Comparison of ENCODE assay signal across 8 cellular contexts in the genomic region with DNA sequence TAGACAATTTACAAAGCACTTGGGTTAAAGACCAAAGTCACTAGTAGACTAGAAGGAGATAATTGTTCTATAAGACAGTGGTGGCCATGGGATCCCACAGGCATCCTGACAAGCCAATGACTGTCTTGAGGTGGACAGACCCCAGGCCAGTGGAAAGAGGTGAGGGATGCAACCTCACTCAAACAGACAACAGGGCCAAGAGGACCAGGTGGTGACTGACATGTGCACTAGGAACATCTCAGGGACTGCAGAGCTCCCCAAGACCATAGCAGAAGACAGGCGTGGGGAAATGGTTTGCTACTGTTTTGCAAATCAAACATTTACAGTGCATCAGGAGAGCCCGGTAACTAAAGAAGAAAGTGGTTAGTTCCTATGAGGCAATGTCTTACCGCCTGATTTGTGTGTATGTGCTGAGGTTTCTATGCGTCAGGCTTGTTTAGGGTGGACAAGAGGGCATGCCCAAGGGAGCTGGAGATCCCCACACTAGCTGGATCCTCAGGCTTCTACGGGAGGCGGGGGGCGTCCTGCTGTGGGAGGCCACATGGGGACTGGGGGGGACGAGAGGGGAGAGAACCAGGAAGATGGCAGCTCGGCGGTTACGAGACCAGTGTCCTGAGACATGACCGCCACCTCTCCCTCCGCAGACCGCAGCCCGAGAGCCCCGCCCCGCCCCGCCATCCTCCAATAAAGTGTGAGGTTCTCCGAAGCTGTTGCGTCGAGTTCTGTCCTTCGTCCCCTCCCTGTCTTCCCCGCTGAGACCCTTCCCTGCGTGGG. TPM values are rescaled to one million over a fixed set of nuclear protein-coding genes. Genes with fewer than 3 reads are reported as not detected.
A peak's percentile ranks its signal among the peaks of the same experiment; 100 is the strongest.
DNase-seq lines count a peak whose midpoint lies in the region; ATAC-seq, FAIRE-seq and TF ChIP-seq lines count a peak whose summit lies in the region.

No MANE protein-coding gene starts in this region.

- DNase-seq in A549 (ENCODE audit: low read depth in 1 of 2, low spot score in 1 of 2) (peak in 1 of 2 experiments; percentile 89), NCI-H2171 treated with DMSO at 0.1 percent for 48 hours (lab: John Stamatoyannopoulos, UW) (peak; percentile 77), endothelial cell (ENCODE audit: low spot score) (no peak), mucosa of gallbladder (ENCODE audit: low spot score) (peak; percentile 70), stromal cell of bone marrow (ENCODE audit: low read depth) (peak; percentile 75)
- DNase-seq in activated CD4-positive, alpha-beta T cell treated with anti-CD3 and anti-CD28 coated beads, Interleukin-2, amount 50 U/mL, for 4 hours, result peak; percentile 17 to 33

- POLR2A ChIA-PET in A549 (lab: Yijun Ruan, JAX), result interaction anchor here (0.5 to 1.1 kb wide), 4 partner anchors 9 to 829 kb away, joined by 3 to 8 read pairs (median 6); no protein-coding TSS in a partner anchor

- no peak for TF ChIP-seq RAD21 in A549 (conservative IDR thresholded peaks at IDR 0.05 in 1 of 2, IDR thresholded peaks at IDR 0.05 in 1 of 2)

- ATAC-seq in A549 (peak; percentile 82 to 85), GM18502 (IDR thresholded peaks at IDR 0.05; ENCODE audit: poor library complexity, unreplicated experiment) (peak; percentile 49), HG02938 (IDR thresholded peaks at IDR 0.05; ENCODE audit: unreplicated experiment) (peak; percentile 46)

- peak overlapping the region; percentile 54 for H3K27ac Mint-ChIP-seq in endothelial cell (ENCODE audit: unreplicated experiment)

- peaks cover 23% of the 10 kb centered on the region for H3K4me1 ChIP-seq in A549

- H3K27ac ChIP-seq in A549, result peak overlapping the region; percentile 86 to 94

- TF ChIP-seq EP300 in A549 (IDR thresholded peaks at IDR 0.05), result no peak

- TF ChIP-seq CTCF in A549 (IDR thresholded peaks at IDR 0.05), result no peak
- no peak for TF ChIP-seq CTCF in endothelial cell (IDR thresholded peaks at IDR 0.05; ENCODE audit: unreplicated experiment)

- peak overlapping the region; percentile 95 for H3K4me3 ChIP-seq in A549

- CTCF ChIA-PET in A549 (lab: Yijun Ruan, JAX), result interaction anchor here (0.6 to 1.0 kb wide), 3 partner anchors 8 to 72 kb away, joined by 3 to 9 read pairs (median 4); no protein-coding TSS in a partner anchor

- WGBS in A549 (ENCODE audit: missing lambda C conversion rate), result 14% methylated on average over 16 of the region's 24 CpGs

- H3K27me3 Mint-ChIP-seq in endothelial cell (ENCODE audit: unreplicated experiment), result peaks cover 10% of the 10 kb centered on the region

- H3K4me2 ChIP-seq in A549, result peak overlapping the region; percentile 77

- peak; percentile 27 for TF ChIP-seq POLR2A in A549 (IDR thresholded peaks at IDR 0.05; ENCODE audit: low read length)

- FAIRE-seq in A549 (lab: Jason Lieb, UNC), result no peak

- peak overlapping the region; percentile 87 for H3K4me3 Mint-ChIP-seq in endothelial cell (ENCODE audit: unreplicated experiment)

- H3K9me3 ChIP-seq in A549, result no peaks in the 10 kb centered on the region

- H3K9me3 Mint-ChIP-seq in endothelial cell (ENCODE audit: unreplicated experiment), result no peaks in the 10 kb centered on the region

- H3K36me3 Mint-ChIP-seq in endothelial cell (ENCODE audit: low read depth, unreplicated experiment), result peaks cover 15% of the 10 kb centered on the region

- H3K4me1 Mint-ChIP-seq in endothelial cell (ENCODE audit: unreplicated experiment), result peaks cover 24% of the 10 kb centered on the region

TF ChIP-seq in A549, 52 proteins besides CTCF, POLR2A, EP300 and RAD21:
- TF ChIP-seq ZFP36 (IDR thresholded peaks at IDR 0.05; ENCODE audit: borderline replicate concordance, partially characterized antibody) (peak; percentile 2), RARB (CRISPR knock-in tag; IDR thresholded peaks at IDR 0.05) (peak; percentile 40; the same call in 1 of the 2 replicates), SREBF2 (IDR thresholded peaks at IDR 0.05) (no peak), ZC3H11A (IDR thresholded peaks at IDR 0.05) (no peak), CEBPB (IDR thresholded peaks at IDR 0.05) (no peak)

RNA-seq across cellular contexts. Expression of gene MRPS26, which starts 0.6 kb away (rescaled TPM):
- 69.4 and 71.3 TPM in 2 replicates for polyA plus RNA-seq in A549 (2011; rRNA removed)
- polyA plus RNA-seq in A549 (2012; cell fraction: cytosol; rRNA removed), result 253 and 262 TPM in 2 replicates
- polyA plus RNA-seq in A549 (2012; cell fraction: nucleus; rRNA removed), result 125 and 159 TPM in 2 replicates
- polyA plus RNA-seq in A549 (2017; fragmentation: RNase III; extraction: RNeasy Plus Mini Kit Qiagen cat#74134 plus additional on column Dnase treatment), result 106 to 111 TPM (median 107 TPM) in 3 replicates
- 30.7 and 30.9 TPM in 2 replicates for polyA minus RNA-seq in A549 (2011; rRNA and poly(A)+ RNA removed)
- 28.9 TPM for total RNA-seq in endothelial cell (ENCODE audit: unreplicated experiment)
- 46.6 TPM for total RNA-seq in mucosa of gallbladder

RNA-seq across cellular contexts. Expression of gene GNRH2, which starts 1.8 kb away (rescaled TPM):
- not detected in 2 replicates for polyA plus RNA-seq in A549 (2011; rRNA removed)
- 0.17 and 0.31 TPM in 2 replicates for polyA plus RNA-seq in A549 (2012; cell fraction: cytosol; rRNA removed)
- 2.1 and 3.4 TPM in 2 replicates for polyA plus RNA-seq in A549 (2012; cell fraction: nucleus; rRNA removed)
- 0.12 to 0.20 TPM in 2 of 3 replicates, not detected in the other for polyA plus RNA-seq in A549 (2017; fragmentation: RNase III; extraction: RNeasy Plus Mini Kit Qiagen cat#74134 plus additional on column Dnase treatment)
- polyA minus RNA-seq in A549 (2011; rRNA and poly(A)+ RNA removed), result 0.50 and 0.63 TPM in 2 replicates
- total RNA-seq in endothelial cell (ENCODE audit: unreplicated experiment), result 0.87 TPM
- 0.75 TPM for total RNA-seq in mucosa of gallbladder

RNA-seq across cellular contexts. Expression of gene OXT, which starts 26.2 kb away (rescaled TPM):
- not detected in 2 replicates for polyA plus RNA-seq in A549 (2011; rRNA removed)
- not detected in 2 replicates for polyA plus RNA-seq in A549 (2012; cell fraction: cytosol; rRNA removed)
- polyA plus RNA-seq in A549 (2012; cell fraction: nucleus; rRNA removed), result not detected in 2 replicates
- not detected in 3 replicates for polyA plus RNA-seq in A549 (2017; fragmentation: RNase III; extraction: RNeasy Plus Mini Kit Qiagen cat#74134 plus additional on column Dnase treatment)
- not detected in 2 replicates for polyA minus RNA-seq in A549 (2011; rRNA and poly(A)+ RNA removed)
- total RNA-seq in endothelial cell (ENCODE audit: unreplicated experiment), result not detected
- 0.46 TPM for total RNA-seq in mucosa of gallbladder

RNA-seq across cellular contexts. Expression of gene AVP, which starts 39.3 kb away (rescaled TPM):
- polyA plus RNA-seq in A549 (2011; rRNA removed), result not detected in 2 replicates
- polyA plus RNA-seq in A549 (2012; cell fraction: cytosol; rRNA removed), result not detected in 2 replicates
- polyA plus RNA-seq in A549 (2012; cell fraction: nucleus; rRNA removed), result not detected in 2 replicates
- not detected in 3 replicates for polyA plus RNA-seq in A549 (2017; fragmentation: RNase III; extraction: RNeasy Plus Mini Kit Qiagen cat#74134 plus additional on column Dnase treatment)
- not detected in 2 replicates for polyA minus RNA-seq in A549 (2011; rRNA and poly(A)+ RNA removed)
- total RNA-seq in endothelial cell (ENCODE audit: unreplicated experiment), result not detected
- not detected for total RNA-seq in mucosa of gallbladder
